In the genomic region with DNA sequence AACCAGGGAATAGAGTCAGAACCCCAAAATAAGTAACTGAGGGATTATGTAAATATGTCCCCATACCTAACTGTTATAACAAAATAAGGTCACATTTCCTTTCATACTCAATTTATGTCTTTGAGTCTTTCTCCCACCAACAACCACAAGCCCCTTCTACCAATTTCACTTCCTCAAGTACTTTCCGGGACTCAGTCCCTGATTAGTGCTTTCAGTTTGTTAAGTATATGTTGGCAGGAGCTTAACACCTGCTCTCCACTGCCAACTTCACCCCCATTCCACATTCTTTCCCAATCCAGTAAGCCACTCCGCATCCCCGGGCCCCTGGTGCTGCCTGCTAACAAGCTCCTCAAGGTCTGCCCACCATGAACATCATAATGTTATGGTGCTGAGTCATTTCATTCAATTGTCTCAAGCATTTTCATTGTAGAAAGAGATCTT, we compare ENCODE assay signal across 11 cellular contexts.
DNase-seq lines count a peak whose midpoint lies in the region; ATAC-seq and TF ChIP-seq lines count a peak whose summit lies in the region.
"Had no signal": no experiment of that assay in that cellular context is flagged by ENCODE, and none has a peak within 500 bp of the region (broad histone marks: within the 10 kb centered on the region; RNA-seq: fewer than 3 reads in every experiment).

No MANE protein-coding gene starts in this region.

- H3K4me1 ChIP-seq in testis: no peaks in the 10 kb centered on the region

- no peaks in the 10 kb centered on the region for H3K27me3 Mint-ChIP-seq in naive B cell
- no peaks in the 10 kb centered on the region for H3K27me3 Mint-ChIP-seq in mesothelial cell of epicardium (ENCODE audit: low read depth)

- H3K4me1 Mint-ChIP-seq in naive B cell: peaks cover 17 to 35% (median 32%) of the 10 kb centered on the region in 3 donors
- no peaks in the 10 kb centered on the region for H3K4me1 Mint-ChIP-seq in mesothelial cell of epicardium

- H3K4me3 Mint-ChIP-seq in naive B cell: peak overlapping the region; percentile 0 to 88 (median 78)
- no peak overlapping the region for H3K4me3 Mint-ChIP-seq in mesothelial cell of epicardium

- H3K36me3 Mint-ChIP-seq in naive B cell (peaks cover 14 to 19% of the 10 kb centered on the region in 2 donors), mesothelial cell of epicardium (peaks cover 21% of the 10 kb centered on the region)

- intact Hi-C loops in testis (cut with DNase I; ENCODE audit: low total_unique reads): no loop called here

- no peaks in the 10 kb centered on the region for H3K27me3 ChIP-seq in MG63
- H3K27me3 ChIP-seq in testis: no peaks in the 10 kb centered on the region

- H3K27ac Mint-ChIP-seq in naive B cell (peak overlapping the region; percentile 24 to 72 (median 53)), mesothelial cell of epicardium (no peak overlapping the region)

- H3K36me3 ChIP-seq in MG63 (peaks cover 4% of the 10 kb centered on the region; the same call in 1 of the 2 replicates), testis (ENCODE audit: low read depth, missing control alignments) (no peaks in the 10 kb centered on the region)

- no peak overlapping the region for H3K4me3 ChIP-seq in MG63
- no peak overlapping the region for H3K4me3 ChIP-seq in testis

- no peak for TF ChIP-seq POLR2A in testis (IDR thresholded peaks at IDR 0.05)

- H3K9me3 Mint-ChIP-seq in naive B cell (peaks cover 8 to 27% (median 15%) of the 10 kb centered on the region in 7 donors), mesothelial cell of epicardium (peaks cover 53% of the 10 kb centered on the region)

- peak; percentile 97 for ATAC-seq in GM19043 (IDR thresholded peaks at IDR 0.05; ENCODE audit: low read depth, unreplicated experiment)
- ATAC-seq in HG02798 (IDR thresholded peaks at IDR 0.05; ENCODE audit: poor library complexity, unreplicated experiment): peak; percentile 98
- ATAC-seq in naive B cell (ENCODE audit: low read depth in 2 of 2): peak; percentile 94 to 98

- DNase-seq in MG63: peak; percentile 15
- DNase-seq in naive B cell: peak; percentile 56
- no peak for DNase-seq in pons (ENCODE audit: low spot score)
- DNase-seq in mesothelial cell of epicardium (ENCODE audit: low spot score in 2 of 2, unreplicated experiment in 2 of 2): no peak
- no peak for DNase-seq in occipital lobe (lab: John Stamatoyannopoulos, UW)
- DNase-seq in testis: no peak
- DNase-seq: cerebellar nuclear complex; NCI-H1436; stimulated activated CD4-positive, alpha-beta T cell treated with anti-CD3 and anti-CD28 coated beads, Interleukin-2, amount 100 ng/mL, for 48 hours had no signal

- no peak overlapping the region for H3K27ac ChIP-seq in testis

- 79 to 84% methylated on average over 3 of the region's 3 CpGs for WGBS in testis, 2 donors

- peaks cover 13% of the 10 kb centered on the region for H3K9me3 ChIP-seq in MG63
- no peaks in the 10 kb centered on the region for H3K9me3 ChIP-seq in testis

- no peak for TF ChIP-seq CTCF in mesothelial cell of epicardium (IDR thresholded peaks at IDR 0.05; ENCODE audit: unreplicated experiment)
- no peak for TF ChIP-seq CTCF in testis (IDR thresholded peaks at IDR 0.05)

Comparison
In these comparisons a context has a peak if more than half of its experiments do, and no peak if none do; other contexts are left out.
1. DNase-seq: peak in MG63 (single experiment) and naive B cell (single experiment); none in pons (single experiment), mesothelial cell of epicardium (0 of 2), occipital lobe (single experiment) and testis (single experiment).
2. Peak in every context shown above with its lines, with median percentiles within 50 percentile points of each other: ATAC-seq.